ENCODE assay signal across 15 cellular contexts in the genomic region with DNA sequence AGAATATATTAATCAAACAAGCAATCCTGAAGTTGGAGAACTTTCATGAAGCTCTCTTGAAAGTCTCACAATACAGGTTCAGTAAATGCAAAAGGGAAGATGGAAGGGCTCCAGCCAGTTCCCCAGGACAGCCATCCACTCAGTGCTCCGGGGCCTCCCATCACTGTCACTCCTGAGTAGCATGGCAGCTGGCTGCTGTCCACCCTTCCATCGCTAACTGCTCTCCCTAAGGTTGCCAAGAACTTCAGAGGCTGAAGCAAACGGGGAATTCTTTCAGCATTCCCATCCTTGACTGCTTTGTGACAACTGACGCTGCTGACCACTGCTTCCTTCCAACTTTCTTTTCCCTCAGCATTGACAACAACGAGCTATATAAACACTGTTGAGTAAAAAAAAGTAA.
DNase-seq lines count a peak whose midpoint lies in the region; ATAC-seq lines count a peak whose summit lies in the region.
"Had no signal": no experiment of that assay in that cellular context is flagged by ENCODE, and none has a peak within 500 bp of the region (broad histone marks: within the 10 kb centered on the region; RNA-seq: fewer than 3 reads in every experiment).

No MANE protein-coding gene starts in this region.

- DNase-seq in EH (ENCODE audit: low read depth): peak; percentile 5
- peak; percentile 7 for DNase-seq in cerebellar cortex (ENCODE audit: low spot score)
- DNase-seq in cardiac septum (ENCODE audit: low spot score): peak; percentile 78
- DNase-seq in myocyte (ENCODE audit: low read depth): peak; percentile 30
- DNase-seq in HK-2 (ENCODE audit: unreplicated experiment): no peak
- DNase-seq in pons (ENCODE audit: low spot score): no peak
- no peak for DNase-seq in mucosa of gallbladder (ENCODE audit: low spot score)
- DNase-seq: Caco-2, KBM-7, NCI-H1048, NCI-H2107, NCI-H345, NCI-H526 treated with DMSO at 0.1 percent for 48 hours had no signal

- intact Hi-C loops in cardiac septum (cut with DNase I): no loop called here

- no peak for ATAC-seq in GM19395 (IDR thresholded peaks at IDR 0.05; ENCODE audit: unreplicated experiment)
- ATAC-seq: GM12878 had no signal

Comparison
In these comparisons a context has a peak if more than half of its experiments do, and no peak if none do; other contexts are left out.
1. DNase-seq: peak in EH (single experiment), cerebellar cortex (single experiment), cardiac septum (single experiment) and myocyte (single experiment); none in HK-2 (single experiment), pons (single experiment) and mucosa of gallbladder (single experiment).